ENCODE assay signal across 1 cellular context in the genomic region with DNA sequence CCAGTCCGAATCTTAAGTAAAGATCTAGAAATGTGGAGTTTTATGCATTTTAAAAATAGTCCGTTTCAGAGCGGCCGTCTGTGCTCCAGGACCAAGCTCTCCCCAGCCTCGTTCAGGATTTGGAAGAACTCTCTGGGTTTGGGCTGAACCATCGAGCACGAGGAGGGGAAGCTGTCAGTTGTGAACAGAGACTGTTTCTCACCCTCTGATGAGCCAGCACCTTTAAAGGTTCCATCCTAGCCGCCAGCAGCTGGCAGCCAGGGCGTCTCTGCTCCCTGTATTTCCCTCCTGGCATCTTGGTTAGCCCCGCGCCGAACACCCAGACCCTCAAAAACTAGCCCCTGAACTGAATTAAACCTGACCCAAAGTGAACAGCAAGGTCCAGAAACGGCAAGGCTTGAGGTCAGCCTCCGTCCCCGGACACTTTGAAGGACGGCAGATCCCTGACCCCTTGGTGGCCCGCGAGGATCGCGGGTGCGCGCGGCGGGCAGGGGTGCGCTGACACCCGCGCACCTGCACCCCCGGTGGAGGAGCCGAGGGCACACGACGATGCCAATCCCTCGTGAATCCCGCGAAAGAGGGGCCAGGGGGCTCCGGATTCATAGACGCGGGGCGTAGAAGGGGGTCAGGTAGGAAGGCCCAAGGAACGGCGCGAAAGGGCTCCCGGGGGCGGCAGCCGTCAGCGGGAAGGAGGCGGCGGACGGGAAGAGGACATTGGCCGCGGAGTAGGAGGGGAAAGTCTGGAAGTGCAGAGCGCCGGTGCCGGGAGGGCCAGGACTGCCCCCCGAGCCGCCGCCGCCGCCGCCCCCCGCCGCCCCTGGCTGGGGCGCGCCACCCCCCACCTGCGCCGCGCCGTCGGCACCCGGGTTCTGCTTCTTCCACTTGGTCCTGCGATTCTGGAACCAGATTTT.
TF ChIP-seq lines count a peak whose summit lies in the region.

No MANE protein-coding gene starts in this region.

TF ChIP-seq in GM23338, 12 proteins besides CTCF, POLR2A, EP300 and RAD21:
- TF ChIP-seq, protein P1, sequence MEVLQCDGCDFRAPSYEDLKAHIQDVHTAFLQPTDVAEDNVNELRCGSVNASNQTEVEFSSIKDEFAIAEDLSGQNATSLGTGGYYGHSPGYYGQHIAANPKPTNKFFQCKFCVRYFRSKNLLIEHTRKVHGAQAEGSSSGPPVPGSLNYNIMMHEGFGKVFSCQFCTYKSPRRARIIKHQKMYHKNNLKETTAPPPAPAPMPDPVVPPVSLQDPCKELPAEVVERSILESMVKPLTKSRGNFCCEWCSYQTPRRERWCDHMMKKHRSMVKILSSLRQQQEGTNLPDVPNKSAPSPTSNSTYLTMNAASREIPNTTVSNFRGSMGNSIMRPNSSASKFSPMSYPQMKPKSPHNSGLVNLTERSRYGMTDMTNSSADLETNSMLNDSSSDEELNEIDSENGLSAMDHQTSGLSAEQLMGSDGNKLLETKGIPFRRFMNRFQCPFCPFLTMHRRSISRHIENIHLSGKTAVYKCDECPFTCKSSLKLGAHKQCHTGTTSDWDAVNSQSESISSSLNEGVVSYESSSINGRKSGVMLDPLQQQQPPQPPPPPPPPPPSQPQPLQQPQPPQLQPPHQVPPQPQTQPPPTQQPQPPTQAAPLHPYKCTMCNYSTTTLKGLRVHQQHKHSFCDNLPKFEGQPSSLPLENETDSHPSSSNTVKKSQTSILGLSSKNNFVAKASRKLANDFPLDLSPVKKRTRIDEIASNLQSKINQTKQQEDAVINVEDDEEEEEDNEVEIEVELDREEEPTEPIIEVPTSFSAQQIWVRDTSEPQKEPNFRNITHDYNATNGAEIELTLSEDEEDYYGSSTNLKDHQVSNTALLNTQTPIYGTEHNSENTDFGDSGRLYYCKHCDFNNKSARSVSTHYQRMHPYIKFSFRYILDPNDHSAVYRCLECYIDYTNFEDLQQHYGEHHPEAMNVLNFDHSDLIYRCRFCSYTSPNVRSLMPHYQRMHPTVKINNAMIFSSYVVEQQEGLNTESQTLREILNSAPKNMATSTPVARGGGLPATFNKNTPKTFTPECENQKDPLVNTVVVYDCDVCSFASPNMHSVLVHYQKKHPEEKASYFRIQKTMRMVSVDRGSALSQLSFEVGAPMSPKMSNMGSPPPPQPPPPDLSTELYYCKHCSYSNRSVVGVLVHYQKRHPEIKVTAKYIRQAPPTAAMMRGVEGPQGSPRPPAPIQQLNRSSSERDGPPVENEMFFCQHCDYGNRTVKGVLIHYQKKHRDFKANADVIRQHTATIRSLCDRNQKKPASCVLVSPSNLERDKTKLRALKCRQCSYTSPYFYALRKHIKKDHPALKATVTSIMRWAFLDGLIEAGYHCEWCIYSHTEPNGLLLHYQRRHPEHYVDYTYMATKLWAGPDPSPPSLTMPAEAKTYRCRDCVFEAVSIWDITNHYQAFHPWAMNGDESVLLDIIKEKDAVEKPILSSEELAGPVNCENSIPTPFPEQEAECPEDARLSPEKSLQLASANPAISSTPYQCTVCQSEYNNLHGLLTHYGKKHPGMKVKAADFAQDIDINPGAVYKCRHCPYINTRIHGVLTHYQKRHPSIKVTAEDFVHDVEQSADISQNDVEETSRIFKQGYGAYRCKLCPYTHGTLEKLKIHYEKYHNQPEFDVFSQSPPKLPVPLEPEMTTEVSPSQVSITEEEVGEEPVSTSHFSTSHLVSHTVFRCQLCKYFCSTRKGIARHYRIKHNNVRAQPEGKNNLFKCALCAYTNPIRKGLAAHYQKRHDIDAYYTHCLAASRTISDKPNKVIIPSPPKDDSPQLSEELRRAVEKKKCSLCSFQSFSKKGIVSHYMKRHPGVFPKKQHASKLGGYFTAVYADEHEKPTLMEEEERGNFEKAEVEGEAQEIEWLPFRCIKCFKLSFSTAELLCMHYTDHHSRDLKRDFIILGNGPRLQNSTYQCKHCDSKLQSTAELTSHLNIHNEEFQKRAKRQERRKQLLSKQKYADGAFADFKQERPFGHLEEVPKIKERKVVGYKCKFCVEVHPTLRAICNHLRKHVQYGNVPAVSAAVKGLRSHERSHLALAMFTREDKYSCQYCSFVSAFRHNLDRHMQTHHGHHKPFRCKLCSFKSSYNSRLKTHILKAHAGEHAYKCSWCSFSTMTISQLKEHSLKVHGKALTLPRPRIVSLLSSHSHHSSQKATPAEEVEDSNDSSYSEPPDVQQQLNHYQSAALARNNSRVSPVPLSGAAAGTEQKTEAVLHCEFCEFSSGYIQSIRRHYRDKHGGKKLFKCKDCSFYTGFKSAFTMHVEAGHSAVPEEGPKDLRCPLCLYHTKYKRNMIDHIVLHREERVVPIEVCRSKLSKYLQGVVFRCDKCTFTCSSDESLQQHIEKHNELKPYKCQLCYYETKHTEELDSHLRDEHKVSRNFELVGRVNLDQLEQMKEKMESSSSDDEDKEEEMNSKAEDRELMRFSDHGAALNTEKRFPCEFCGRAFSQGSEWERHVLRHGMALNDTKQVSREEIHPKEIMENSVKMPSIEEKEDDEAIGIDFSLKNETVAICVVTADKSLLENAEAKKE (CRISPR knock-in tag; IDR thresholded peaks at IDR 0.05), result no peak
- TF ChIP-seq, protein P2, sequence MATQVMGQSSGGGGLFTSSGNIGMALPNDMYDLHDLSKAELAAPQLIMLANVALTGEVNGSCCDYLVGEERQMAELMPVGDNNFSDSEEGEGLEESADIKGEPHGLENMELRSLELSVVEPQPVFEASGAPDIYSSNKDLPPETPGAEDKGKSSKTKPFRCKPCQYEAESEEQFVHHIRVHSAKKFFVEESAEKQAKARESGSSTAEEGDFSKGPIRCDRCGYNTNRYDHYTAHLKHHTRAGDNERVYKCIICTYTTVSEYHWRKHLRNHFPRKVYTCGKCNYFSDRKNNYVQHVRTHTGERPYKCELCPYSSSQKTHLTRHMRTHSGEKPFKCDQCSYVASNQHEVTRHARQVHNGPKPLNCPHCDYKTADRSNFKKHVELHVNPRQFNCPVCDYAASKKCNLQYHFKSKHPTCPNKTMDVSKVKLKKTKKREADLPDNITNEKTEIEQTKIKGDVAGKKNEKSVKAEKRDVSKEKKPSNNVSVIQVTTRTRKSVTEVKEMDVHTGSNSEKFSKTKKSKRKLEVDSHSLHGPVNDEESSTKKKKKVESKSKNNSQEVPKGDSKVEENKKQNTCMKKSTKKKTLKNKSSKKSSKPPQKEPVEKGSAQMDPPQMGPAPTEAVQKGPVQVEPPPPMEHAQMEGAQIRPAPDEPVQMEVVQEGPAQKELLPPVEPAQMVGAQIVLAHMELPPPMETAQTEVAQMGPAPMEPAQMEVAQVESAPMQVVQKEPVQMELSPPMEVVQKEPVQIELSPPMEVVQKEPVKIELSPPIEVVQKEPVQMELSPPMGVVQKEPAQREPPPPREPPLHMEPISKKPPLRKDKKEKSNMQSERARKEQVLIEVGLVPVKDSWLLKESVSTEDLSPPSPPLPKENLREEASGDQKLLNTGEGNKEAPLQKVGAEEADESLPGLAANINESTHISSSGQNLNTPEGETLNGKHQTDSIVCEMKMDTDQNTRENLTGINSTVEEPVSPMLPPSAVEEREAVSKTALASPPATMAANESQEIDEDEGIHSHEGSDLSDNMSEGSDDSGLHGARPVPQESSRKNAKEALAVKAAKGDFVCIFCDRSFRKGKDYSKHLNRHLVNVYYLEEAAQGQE (IDR thresholded peaks at IDR 0.05; ENCODE audit: unreplicated experiment), result no peak
- TF ChIP-seq EZH2phosphoT487 (IDR thresholded peaks at IDR 0.05; ENCODE audit: unreplicated experiment), result no peak
- peak; percentile 36; the same call in 1 of the 2 replicates for TF ChIP-seq POLR2AphosphoS5 (IDR thresholded peaks at IDR 0.05; ENCODE audit: low read depth)
TF ChIP-seq in GM23338: peak in this region for 1.
